In the genomic region with DNA sequence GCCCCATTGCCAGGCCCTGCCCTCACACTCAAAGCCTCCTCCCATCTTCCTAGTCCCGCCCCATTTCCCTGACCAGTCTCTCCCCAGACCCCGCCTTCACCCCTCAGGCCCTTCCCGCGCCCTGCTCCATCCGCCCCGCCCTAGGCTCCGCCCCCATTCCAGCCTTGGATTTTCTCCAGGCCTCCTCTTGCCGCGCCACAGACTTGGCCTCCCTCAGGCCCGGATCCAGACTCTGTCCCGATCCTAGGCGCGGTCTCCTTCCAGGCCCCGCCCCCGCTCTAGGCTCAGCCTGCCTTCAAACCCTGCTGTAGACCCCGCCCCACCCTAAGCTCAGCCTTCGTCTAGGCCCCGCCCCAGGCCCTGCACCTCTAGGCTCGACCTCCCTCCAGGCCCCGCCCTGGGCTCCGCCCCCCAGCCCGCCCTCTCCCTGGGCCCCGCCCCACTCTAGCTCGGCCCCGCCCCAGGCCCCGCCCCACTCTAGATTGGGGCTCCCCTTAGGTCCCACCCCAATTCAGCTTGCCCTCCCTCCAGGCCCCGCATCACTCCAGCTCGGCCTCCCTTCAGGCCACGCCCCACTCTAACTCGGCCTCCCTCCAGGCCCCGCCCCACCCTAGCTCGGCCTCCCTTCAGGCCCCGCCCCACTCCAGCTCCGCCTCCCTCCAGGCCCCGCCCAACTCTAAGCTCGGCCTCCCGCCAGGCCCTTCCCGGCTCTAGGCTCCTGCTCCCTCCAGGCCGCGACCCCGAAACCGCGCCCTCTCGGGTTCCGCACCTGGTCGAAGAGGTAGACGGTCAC, we compare ENCODE assay signal across 7 cellular contexts. TPM values are rescaled to one million over a fixed set of nuclear protein-coding genes. Genes with fewer than 3 reads are reported as not detected.
DNase-seq lines count a peak whose midpoint lies in the region; ATAC-seq, FAIRE-seq and TF ChIP-seq lines count a peak whose summit lies in the region.

No MANE protein-coding gene starts in this region.

- no peaks in the 10 kb centered on the region for H3K9me3 ChIP-seq in keratinocyte (ENCODE audit: control insufficient read depth, low read depth, low read length)

- FAIRE-seq in keratinocyte (lab: Jason Lieb, UNC), result peak; percentile 36

- dilution Hi-C loops in keratinocyte (cut with MboI; ENCODE audit: extremely low pct_ligation_motif_present, low sequenced_read_pairs), result no loop called here

- H3K27me3 ChIP-seq in keratinocyte (ENCODE audit: control insufficient read depth, extremely low read depth, insufficient read depth, low read length), result peaks cover 2% of the 10 kb centered on the region

- H4K20me1 ChIP-seq in keratinocyte (ENCODE audit: control insufficient read depth, extremely low read depth, insufficient read depth, low read length), result no peaks in the 10 kb centered on the region

- no peaks in the 10 kb centered on the region for H3K36me3 ChIP-seq in keratinocyte (ENCODE audit: control insufficient read depth in 2 of 2, extremely low read depth in 1 of 2, insufficient read depth in 2 of 2, low read length in 2 of 2)

- peaks cover 2% of the 10 kb centered on the region for H3K9me1 ChIP-seq in keratinocyte (ENCODE audit: control insufficient read depth, extremely low read depth, insufficient read depth, low read length)

- TF ChIP-seq CTCF in keratinocyte (optimal IDR thresholded peaks at IDR 0.05 in 1 of 3, IDR thresholded peaks at IDR 0.05 in 1 of 3, conservative IDR thresholded peaks at IDR 0.05 in 1 of 3; ENCODE audit: extremely low read depth in 1 of 3, insufficient read depth in 2 of 3, low read length in 3 of 3), result no peak

- no peaks in the 10 kb centered on the region for H3K79me2 ChIP-seq in keratinocyte (ENCODE audit: control insufficient read depth, insufficient read depth, low read length)

- peak overlapping the region; percentile 54 to 74 (median 72) for H3K4me3 ChIP-seq in keratinocyte (ENCODE audit: control insufficient read depth in 2 of 3, extremely low read depth in 1 of 3, insufficient read depth in 2 of 3, low read depth in 1 of 3, low read length in 3 of 3)

- H3K27ac ChIP-seq in keratinocyte (ENCODE audit: control insufficient read depth, insufficient read depth, low read length), result peak overlapping the region; percentile 67

- peak overlapping the region; percentile 91 for H2AFZ ChIP-seq in keratinocyte (ENCODE audit: control insufficient read depth, low read length)

- peak overlapping the region; percentile 86 for H3K9ac ChIP-seq in keratinocyte (ENCODE audit: control insufficient read depth, extremely low read depth, insufficient read depth, low read length)

- DNase-seq in NCI-H2171 treated with DMSO at 0.1 percent for 48 hours (lab: John Stamatoyannopoulos, UW), result peak; percentile 97
- DNase-seq in activated CD4-positive, CD25-positive, alpha-beta regulatory T cell treated with anti-CD3 and anti-CD28 coated beads, Interleukin-2, amount 50 U/mL, for 16 hours (ENCODE audit: low read depth, low spot score), result peak; percentile 47
- DNase-seq in central memory CD4-positive, alpha-beta T cell, result peak; percentile 76
- DNase-seq in keratinocyte (ENCODE audit: low read depth, low spot score), result peak; percentile 96
- DNase-seq in stimulated activated CD4-positive, alpha-beta T cell treated with anti-CD3 and anti-CD28 coated beads, Interleukin-15, amount 100 ng/mL, for 1 hour (ENCODE audit: low read depth in 1 of 2, low spot score in 1 of 2), result peak; percentile 56 to 73

- H3K4me2 ChIP-seq in keratinocyte (ENCODE audit: control insufficient read depth, extremely low read depth, insufficient read depth, low read depth, low read length), result peak overlapping the region; percentile 87

- peak; percentile 59 for ATAC-seq in GM18511 (IDR thresholded peaks at IDR 0.05; ENCODE audit: unreplicated experiment)
- ATAC-seq in HG02973 (IDR thresholded peaks at IDR 0.05; ENCODE audit: unreplicated experiment), result peak; percentile 48

- peaks cover 19% of the 10 kb centered on the region for H3K4me1 ChIP-seq in keratinocyte (ENCODE audit: control insufficient read depth, extremely low read depth, insufficient read depth, low read length)

RNA-seq across cellular contexts. Expression of a gene that starts 18.5 kb away (rescaled TPM):
- 0.51 to 0.76 TPM (median 0.68 TPM) in 3 replicates for polyA plus RNA-seq in keratinocyte
- 0.64 TPM for polyA plus RNA-seq in keratinocyte (2011; ENCODE audit: low read depth)
- polyA plus RNA-seq in keratinocyte (2011; cell fraction: cytosol; rRNA removed), result 0.12 and 0.71 TPM in 2 replicates
- 1.6 and 2.4 TPM in 2 replicates for polyA plus RNA-seq in keratinocyte (2011; cell fraction: nucleus; rRNA removed)
- polyA plus RNA-seq in keratinocyte (2012; ENCODE audit: low replicate concordance), result 1.2 and 4.2 TPM in 2 replicates
- 0.13 to 0.56 TPM (median 0.20 TPM) in 3 replicates for polyA minus RNA-seq in keratinocyte
- polyA minus RNA-seq in keratinocyte (2011; cell fraction: cytosol; rRNA and poly(A)+ RNA removed), result 1.5 TPM
- 1.7 and 1.8 TPM in 2 replicates for polyA minus RNA-seq in keratinocyte (2011; cell fraction: nucleus; rRNA and poly(A)+ RNA removed)

RNA-seq across cellular contexts. Expression of a gene that starts 24.0 kb away (rescaled TPM):
- 27.0 to 33.5 TPM (median 32.2 TPM) in 3 replicates for polyA plus RNA-seq in keratinocyte
- polyA plus RNA-seq in keratinocyte (2011; ENCODE audit: low read depth), result 23.3 TPM
- polyA plus RNA-seq in keratinocyte (2011; cell fraction: cytosol; rRNA removed), result 18.8 and 24.4 TPM in 2 replicates
- polyA plus RNA-seq in keratinocyte (2011; cell fraction: nucleus; rRNA removed), result 83.4 and 98.3 TPM in 2 replicates
- polyA plus RNA-seq in keratinocyte (2012; ENCODE audit: low replicate concordance), result 30.4 and 34.0 TPM in 2 replicates
- polyA minus RNA-seq in keratinocyte, result 35.4 to 45.9 TPM (median 39.3 TPM) in 3 replicates
- polyA minus RNA-seq in keratinocyte (2011; cell fraction: cytosol; rRNA and poly(A)+ RNA removed), result 12.7 TPM
- polyA minus RNA-seq in keratinocyte (2011; cell fraction: nucleus; rRNA and poly(A)+ RNA removed), result 26.8 and 27.9 TPM in 2 replicates

RNA-seq across cellular contexts. Expression of a gene that starts 37.7 kb away (rescaled TPM):
- 0.34 to 0.46 TPM (median 0.39 TPM) in 3 replicates for polyA plus RNA-seq in keratinocyte
- polyA plus RNA-seq in keratinocyte (2011; ENCODE audit: low read depth), result 0.81 TPM
- polyA plus RNA-seq in keratinocyte (2011; cell fraction: cytosol; rRNA removed), result 0.19 and 0.33 TPM in 2 replicates
- 2.1 and 3.4 TPM in 2 replicates for polyA plus RNA-seq in keratinocyte (2011; cell fraction: nucleus; rRNA removed)
- 0.49 and 2.4 TPM in 2 replicates for polyA plus RNA-seq in keratinocyte (2012; ENCODE audit: low replicate concordance)
- polyA minus RNA-seq in keratinocyte, result 0.99 to 1.3 TPM (median 1.1 TPM) in 3 replicates
- 0.96 TPM for polyA minus RNA-seq in keratinocyte (2011; cell fraction: cytosol; rRNA and poly(A)+ RNA removed)
- polyA minus RNA-seq in keratinocyte (2011; cell fraction: nucleus; rRNA and poly(A)+ RNA removed), result 1.4 and 2.1 TPM in 2 replicates

RNA-seq across cellular contexts. Expression of a gene that starts 47.3 kb away (rescaled TPM):
- 23.0 to 35.4 TPM (median 26.1 TPM) in 3 replicates for polyA plus RNA-seq in keratinocyte
- 21.8 TPM for polyA plus RNA-seq in keratinocyte (2011; ENCODE audit: low read depth)
- 14.5 and 31.6 TPM in 2 replicates for polyA plus RNA-seq in keratinocyte (2011; cell fraction: cytosol; rRNA removed)
- 25.2 and 31.8 TPM in 2 replicates for polyA plus RNA-seq in keratinocyte (2011; cell fraction: nucleus; rRNA removed)
- 16.4 and 41.0 TPM in 2 replicates for polyA plus RNA-seq in keratinocyte (2012; ENCODE audit: low replicate concordance)
- polyA minus RNA-seq in keratinocyte, result 10.7 to 21.8 TPM (median 12.7 TPM) in 3 replicates
- 30.7 TPM for polyA minus RNA-seq in keratinocyte (2011; cell fraction: cytosol; rRNA and poly(A)+ RNA removed)
- 14.8 and 17.2 TPM in 2 replicates for polyA minus RNA-seq in keratinocyte (2011; cell fraction: nucleus; rRNA and poly(A)+ RNA removed)

RNA-seq across cellular contexts. Expression of a gene that starts 58.9 kb away (rescaled TPM):
- polyA plus RNA-seq in keratinocyte, result 6.0 to 10.2 TPM (median 8.9 TPM) in 3 replicates
- polyA plus RNA-seq in keratinocyte (2011; ENCODE audit: low read depth), result 92.9 TPM
- polyA plus RNA-seq in keratinocyte (2011; cell fraction: cytosol; rRNA removed), result 9.9 and 11.2 TPM in 2 replicates
- polyA plus RNA-seq in keratinocyte (2011; cell fraction: nucleus; rRNA removed), result 6.5 and 6.7 TPM in 2 replicates
- polyA plus RNA-seq in keratinocyte (2012; ENCODE audit: low replicate concordance), result 12.1 and 225 TPM in 2 replicates
- 5.1 to 11.3 TPM (median 10.8 TPM) in 3 replicates for polyA minus RNA-seq in keratinocyte
- 8.8 TPM for polyA minus RNA-seq in keratinocyte (2011; cell fraction: cytosol; rRNA and poly(A)+ RNA removed)
- polyA minus RNA-seq in keratinocyte (2011; cell fraction: nucleus; rRNA and poly(A)+ RNA removed), result 5.5 and 6.4 TPM in 2 replicates

Comparison
In these comparisons a context has a peak if more than half of its experiments do, and no peak if none do; other contexts are left out.
1. Peak in every context shown above with its lines: DNase-seq, ATAC-seq, H3K4me3 ChIP-seq and H3K27ac ChIP-seq.
2. DNase-seq: peak in every context shown above with its lines; median percentile 97 in NCI-H2171 treated with DMSO at 0.1 percent for 48 hours; 96 in keratinocyte; 76 in central memory CD4-positive, alpha-beta T cell; 64 in stimulated activated CD4-positive, alpha-beta T cell treated with anti-CD3 and anti-CD28 coated beads, Interleukin-15, amount 100 ng/mL, for 1 hour; 47 in activated CD4-positive, CD25-positive, alpha-beta regulatory T cell treated with anti-CD3 and anti-CD28 coated beads, Interleukin-2, amount 50 U/mL, for 16 hours.